ENCODE assay signal across 1 cellular context in genomic region chr21:43659136-43660000, GRCh38.
TF ChIP-seq lines count a peak whose summit lies in the region.

HSF2BP (minus strand) TSS chr21:43659488; CDS start chr21:43658096, 1,392 bp downstream.
A gene with protein sequence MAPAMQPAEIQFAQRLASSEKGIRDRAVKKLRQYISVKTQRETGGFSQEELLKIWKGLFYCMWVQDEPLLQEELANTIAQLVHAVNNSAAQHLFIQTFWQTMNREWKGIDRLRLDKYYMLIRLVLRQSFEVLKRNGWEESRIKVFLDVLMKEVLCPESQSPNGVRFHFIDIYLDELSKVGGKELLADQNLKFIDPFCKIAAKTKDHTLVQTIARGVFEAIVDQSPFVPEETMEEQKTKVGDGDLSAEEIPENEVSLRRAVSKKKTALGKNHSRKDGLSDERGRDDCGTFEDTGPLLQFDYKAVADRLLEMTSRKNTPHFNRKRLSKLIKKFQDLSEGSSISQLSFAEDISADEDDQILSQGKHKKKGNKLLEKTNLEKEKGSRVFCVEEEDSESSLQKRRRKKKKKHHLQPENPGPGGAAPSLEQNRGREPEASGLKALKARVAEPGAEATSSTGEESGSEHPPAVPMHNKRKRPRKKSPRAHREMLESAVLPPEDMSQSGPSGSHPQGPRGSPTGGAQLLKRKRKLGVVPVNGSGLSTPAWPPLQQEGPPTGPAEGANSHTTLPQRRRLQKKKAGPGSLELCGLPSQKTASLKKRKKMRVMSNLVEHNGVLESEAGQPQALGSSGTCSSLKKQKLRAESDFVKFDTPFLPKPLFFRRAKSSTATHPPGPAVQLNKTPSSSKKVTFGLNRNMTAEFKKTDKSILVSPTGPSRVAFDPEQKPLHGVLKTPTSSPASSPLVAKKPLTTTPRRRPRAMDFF (plus strand): TSS chr21:43659560. CDS start chr21:43659665, 105 bp downstream.

TF ChIP-seq in GM23338, 12 proteins besides CTCF, POLR2A, EP300 and RAD21 (continued from another document):
- peak; percentile 9 for TF ChIP-seq REST (IDR thresholded peaks at IDR 0.05; ENCODE audit: unreplicated experiment)
- TF ChIP-seq ZNF114 (CRISPR knock-in tag; IDR thresholded peaks at IDR 0.05) = no peak
- peak; percentile 97 for TF ChIP-seq CREB1 (CRISPR knock-in tag; IDR thresholded peaks at IDR 0.05; ENCODE audit: low read depth)
TF ChIP-seq in GM23338: peak in this region for 3.
